In genomic region chr13:25372275-25373081, GRCh38 we compare ENCODE assay signal across 10 cellular contexts. TPM values are rescaled to one million over a fixed set of nuclear protein-coding genes. Genes with fewer than 3 reads are reported as not detected.
DNase-seq lines count a peak whose midpoint lies in the region; ATAC-seq, FAIRE-seq and TF ChIP-seq lines count a peak whose summit lies in the region.
"Had no signal": no experiment of that assay in that cellular context is flagged by ENCODE, and none has a peak within 500 bp of the region (broad histone marks: within the 10 kb centered on the region; RNA-seq: fewer than 3 reads in every experiment).

No MANE protein-coding gene starts in this region.

- DNase-seq in A549 (ENCODE audit: low read depth in 1 of 2, low spot score in 1 of 2) (no peak), HFF-Myc (ENCODE audit: extremely low read depth, low read depth) (no peak), cardiac fibroblast (ENCODE audit: low read depth in 2 of 2) (no peak), midbrain (lab: John Stamatoyannopoulos, UW) (peak; percentile 29)
- DNase-seq in stimulated activated CD4-positive, alpha-beta T cell treated with anti-CD3 and anti-CD28 coated beads, Interleukin-15, amount 100 ng/mL, for 24 hours = no peak
- DNase-seq: effector CD4-positive, alpha-beta T cell had no signal

- TF ChIP-seq POLR2A in A549 (IDR thresholded peaks at IDR 0.05; ENCODE audit: low read length) = no peak

- TF ChIP-seq CTCF in A549 (IDR thresholded peaks at IDR 0.05) = no peak
- TF ChIP-seq CTCF in HFF-Myc (IDR thresholded peaks at IDR 0.05; ENCODE audit: low read depth, low read length, missing control alignments) = no peak
- TF ChIP-seq CTCF in cardiac fibroblast (IDR thresholded peaks at IDR 0.05; ENCODE audit: low read depth, low read length) = no peak

- H3K4me3 ChIP-seq in A549 (peak overlapping the region; percentile 51), HFF-Myc (replicated peaks; ENCODE audit: low read depth, low read length) (peak overlapping the region; percentile 21; the same call in 1 of the 2 replicates), cardiac fibroblast (replicated peaks in 1 of 2; ENCODE audit: low read depth in 2 of 2, low read length in 2 of 2) (peak overlapping the region; percentile 27 to 30)

- no peaks in the 10 kb centered on the region for H3K9me3 ChIP-seq in A549

- peak overlapping the region; percentile 96 for H3K4me2 ChIP-seq in A549

- no peak for TF ChIP-seq EP300 in A549 (IDR thresholded peaks at IDR 0.05)

- POLR2A ChIA-PET in A549 (lab: Yijun Ruan, JAX) = no interaction called here

- no peak for TF ChIP-seq RAD21 in A549 (conservative IDR thresholded peaks at IDR 0.05 in 1 of 2, IDR thresholded peaks at IDR 0.05 in 1 of 2)

- no peaks in the 10 kb centered on the region; the same call in 2 of the 3 replicates for H3K4me1 ChIP-seq in A549

- ATAC-seq in A549 (peak in 1 of 2 experiments; percentile 44; a peak in 2 of 6 replicates), GM19328 (IDR thresholded peaks at IDR 0.05; ENCODE audit: unreplicated experiment) (no peak), HG03097 (IDR thresholded peaks at IDR 0.05; ENCODE audit: low FRiP score, unreplicated experiment) (no peak), HG02973 (IDR thresholded peaks at IDR 0.05; ENCODE audit: unreplicated experiment) (no peak)

- CTCF ChIA-PET in A549 (lab: Yijun Ruan, JAX) = interaction anchor here (1.0 to 1.1 kb wide), 3 partner anchors 12 to 144 kb away, joined by 3 to 4 read pairs (median 3); no protein-coding TSS in a partner anchor

- 0 out of 6 replicates have a peak overlapping the region, but pooled peaks of 1 of the 2 experiments have one; percentile 23 for H3K27ac ChIP-seq in A549

- FAIRE-seq in A549 (lab: Jason Lieb, UNC) = no peak
- FAIRE-seq: G401.6 had no signal

- WGBS in A549 (ENCODE audit: missing lambda C conversion rate) = 48% methylated on average over 7 of the region's 84 CpGs

TF ChIP-seq in A549, 52 proteins besides CTCF, POLR2A, EP300 and RAD21:
- TF ChIP-seq CBX2 (IDR thresholded peaks at IDR 0.05; ENCODE audit: borderline replicate concordance, low read depth) (no peak), KDM1A (IDR thresholded peaks at IDR 0.05; ENCODE audit: low read depth) (no peak), GATA3 (IDR thresholded peaks at IDR 0.05; ENCODE audit: borderline replicate concordance) (no peak), BHLHE40 (IDR thresholded peaks at IDR 0.05; ENCODE audit: low read depth, low read length) (no peak), NFE2L2 (conservative IDR thresholded peaks at IDR 0.05; ENCODE audit: low read length) (no peak), TFCP2L1 (CRISPR knock-in tag; IDR thresholded peaks at IDR 0.05) (no peak), EHMT2 (IDR thresholded peaks at IDR 0.05; ENCODE audit: low read depth) (no peak), USF2 (IDR thresholded peaks at IDR 0.05) (no peak), E2F6 (IDR thresholded peaks at IDR 0.05; ENCODE audit: borderline replicate concordance, low read depth) (no peak), EHF (CRISPR knock-in tag; IDR thresholded peaks at IDR 0.05) (no peak), SREBF2 (IDR thresholded peaks at IDR 0.05) (no peak), PHF8 (IDR thresholded peaks at IDR 0.05; ENCODE audit: borderline replicate concordance, low read depth) (no peak), ZNF302 (CRISPR knock-in tag; IDR thresholded peaks at IDR 0.05) (no peak), HES2 (IDR thresholded peaks at IDR 0.05) (no peak), NPAS2 (CRISPR knock-in tag; IDR thresholded peaks at IDR 0.05; ENCODE audit: borderline replicate concordance) (no peak)

RNA-seq across cellular contexts. Expression of gene ATP8A2, which starts 0.7 kb away (rescaled TPM):
- not detected in 2 replicates for polyA plus RNA-seq in A549 (2011; rRNA removed)
- polyA plus RNA-seq in A549 (2012; cell fraction: cytosol; rRNA removed) = not detected in 2 replicates
- polyA plus RNA-seq in A549 (2012; cell fraction: nucleus; rRNA removed) = not detected in 2 replicates
- 0.03 TPM in 1 of 3 replicates, not detected in the others for polyA plus RNA-seq in A549 (2017; fragmentation: RNase III; extraction: RNeasy Plus Mini Kit Qiagen cat#74134 plus additional on column Dnase treatment)
- polyA minus RNA-seq in A549 (2011; rRNA and poly(A)+ RNA removed) = 0.05 TPM in 1 of 2 replicates, not detected in the other
